ENCODE assay signal across 1 cellular context in the genomic region with DNA sequence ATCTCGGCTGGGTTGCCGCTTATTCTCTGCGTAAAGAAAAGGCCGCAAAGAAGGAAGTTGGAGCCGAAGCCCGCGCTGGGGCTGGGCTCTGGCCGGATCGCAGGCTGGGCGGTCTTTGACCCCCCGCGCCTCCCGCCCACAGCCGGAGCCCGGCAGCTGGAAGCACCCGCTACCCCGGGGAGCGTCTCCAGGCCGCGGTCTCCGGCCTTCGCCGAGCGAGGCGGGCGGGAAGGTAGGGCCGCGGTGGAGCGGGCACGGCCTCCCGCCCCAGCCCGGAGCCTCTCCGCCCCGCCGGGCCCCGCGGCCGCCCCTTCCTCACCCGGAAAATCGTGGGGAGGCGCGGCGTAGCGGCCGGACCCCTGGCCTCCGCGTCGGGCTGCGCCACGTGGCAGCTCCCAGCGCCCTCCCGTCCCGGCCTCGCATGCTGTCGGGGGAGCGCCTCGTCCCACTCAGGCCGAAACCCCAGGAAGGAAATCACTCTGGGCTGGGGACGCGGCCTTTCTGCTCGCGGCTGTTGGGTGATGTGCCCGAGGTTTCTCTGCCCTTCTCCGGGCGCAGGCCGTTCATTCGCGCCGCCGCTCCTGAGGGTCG.
A peak's percentile ranks its signal among the peaks of the same experiment; 100 is the strongest.
TF ChIP-seq lines count a peak whose summit lies in the region.

No MANE protein-coding gene starts in this region.

TF ChIP-seq in HepG2, 621 proteins besides CTCF, POLR2A, EP300 and RAD21 (continued from another document and continues in another):
- no peak for TF ChIP-seq FOXA1 (IDR thresholded peaks at IDR 0.05)
- TF ChIP-seq FOXA1 (CRISPR knock-in tag; IDR thresholded peaks at IDR 0.05) = no peak
- no peak for TF ChIP-seq XBP1 (CRISPR knock-in tag; IDR thresholded peaks at IDR 0.05)
- TF ChIP-seq GFI1 (CRISPR knock-in tag; IDR thresholded peaks at IDR 0.05; ENCODE audit: borderline replicate concordance) = no peak; the same call in 1 of the 2 replicates
- no peak; the same call in 1 of the 2 replicates for TF ChIP-seq ZBTB8A (CRISPR knock-in tag; IDR thresholded peaks at IDR 0.05; ENCODE audit: borderline replicate concordance, low read depth)
- no peak for TF ChIP-seq ZNF326 (CRISPR knock-in tag; IDR thresholded peaks at IDR 0.05; ENCODE audit: borderline replicate concordance)
- TF ChIP-seq KAT8 (CRISPR knock-in tag; IDR thresholded peaks at IDR 0.05) = no peak
- TF ChIP-seq, protein P1, sequence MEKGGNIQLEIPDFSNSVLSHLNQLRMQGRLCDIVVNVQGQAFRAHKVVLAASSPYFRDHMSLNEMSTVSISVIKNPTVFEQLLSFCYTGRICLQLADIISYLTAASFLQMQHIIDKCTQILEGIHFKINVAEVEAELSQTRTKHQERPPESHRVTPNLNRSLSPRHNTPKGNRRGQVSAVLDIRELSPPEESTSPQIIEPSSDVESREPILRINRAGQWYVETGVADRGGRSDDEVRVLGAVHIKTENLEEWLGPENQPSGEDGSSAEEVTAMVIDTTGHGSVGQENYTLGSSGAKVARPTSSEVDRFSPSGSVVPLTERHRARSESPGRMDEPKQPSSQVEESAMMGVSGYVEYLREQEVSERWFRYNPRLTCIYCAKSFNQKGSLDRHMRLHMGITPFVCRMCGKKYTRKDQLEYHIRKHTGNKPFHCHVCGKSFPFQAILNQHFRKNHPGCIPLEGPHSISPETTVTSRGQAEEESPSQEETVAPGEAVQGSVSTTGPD (CRISPR knock-in tag; IDR thresholded peaks at IDR 0.05) = no peak
- TF ChIP-seq NFYB (CRISPR knock-in tag; IDR thresholded peaks at IDR 0.05) = no peak
- TF ChIP-seq ZNF607 (CRISPR knock-in tag; IDR thresholded peaks at IDR 0.05; ENCODE audit: borderline replicate concordance) = no peak; the same call in 1 of the 2 replicates
- TF ChIP-seq SIN3A (IDR thresholded peaks at IDR 0.05; ENCODE audit: borderline replicate concordance, low read depth, low read length) = no peak
- TF ChIP-seq, protein P2, sequence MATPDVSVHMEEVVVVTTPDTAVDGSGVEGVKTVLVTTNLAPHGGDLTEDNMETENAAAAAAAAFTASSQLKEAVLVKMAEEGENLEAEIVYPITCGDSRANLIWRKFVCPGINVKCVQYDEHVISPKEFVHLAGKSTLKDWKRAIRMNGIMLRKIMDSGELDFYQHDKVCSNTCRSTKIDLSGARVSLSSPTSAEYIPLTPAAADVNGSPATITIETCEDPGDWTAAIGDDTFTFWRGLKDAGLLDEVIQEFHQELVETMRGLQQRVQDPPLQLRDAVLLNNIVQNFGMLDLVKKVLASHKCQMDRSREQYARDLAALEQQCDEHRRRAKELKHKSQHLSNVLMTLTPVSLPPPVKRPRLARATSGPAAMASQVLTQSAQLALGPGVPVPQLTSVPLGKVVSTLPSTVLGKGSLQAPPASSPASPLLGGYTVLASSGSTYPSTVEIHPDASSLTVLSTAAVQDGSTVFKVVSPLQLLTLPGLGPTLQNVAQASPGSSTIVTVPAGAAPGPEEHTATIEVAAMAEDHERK (CRISPR knock-in tag; IDR thresholded peaks at IDR 0.05; ENCODE audit: low read depth) = no peak
- TF ChIP-seq ZNF879 (CRISPR knock-in tag; IDR thresholded peaks at IDR 0.05) = no peak
- no peak for TF ChIP-seq ATM (IDR thresholded peaks at IDR 0.05; ENCODE audit: borderline replicate concordance)
- TF ChIP-seq ZC3H4 (CRISPR knock-in tag; IDR thresholded peaks at IDR 0.05; ENCODE audit: borderline replicate concordance) = no peak
- no peak for TF ChIP-seq RARG (CRISPR knock-in tag; IDR thresholded peaks at IDR 0.05; ENCODE audit: low read depth)
- TF ChIP-seq, protein P3, sequence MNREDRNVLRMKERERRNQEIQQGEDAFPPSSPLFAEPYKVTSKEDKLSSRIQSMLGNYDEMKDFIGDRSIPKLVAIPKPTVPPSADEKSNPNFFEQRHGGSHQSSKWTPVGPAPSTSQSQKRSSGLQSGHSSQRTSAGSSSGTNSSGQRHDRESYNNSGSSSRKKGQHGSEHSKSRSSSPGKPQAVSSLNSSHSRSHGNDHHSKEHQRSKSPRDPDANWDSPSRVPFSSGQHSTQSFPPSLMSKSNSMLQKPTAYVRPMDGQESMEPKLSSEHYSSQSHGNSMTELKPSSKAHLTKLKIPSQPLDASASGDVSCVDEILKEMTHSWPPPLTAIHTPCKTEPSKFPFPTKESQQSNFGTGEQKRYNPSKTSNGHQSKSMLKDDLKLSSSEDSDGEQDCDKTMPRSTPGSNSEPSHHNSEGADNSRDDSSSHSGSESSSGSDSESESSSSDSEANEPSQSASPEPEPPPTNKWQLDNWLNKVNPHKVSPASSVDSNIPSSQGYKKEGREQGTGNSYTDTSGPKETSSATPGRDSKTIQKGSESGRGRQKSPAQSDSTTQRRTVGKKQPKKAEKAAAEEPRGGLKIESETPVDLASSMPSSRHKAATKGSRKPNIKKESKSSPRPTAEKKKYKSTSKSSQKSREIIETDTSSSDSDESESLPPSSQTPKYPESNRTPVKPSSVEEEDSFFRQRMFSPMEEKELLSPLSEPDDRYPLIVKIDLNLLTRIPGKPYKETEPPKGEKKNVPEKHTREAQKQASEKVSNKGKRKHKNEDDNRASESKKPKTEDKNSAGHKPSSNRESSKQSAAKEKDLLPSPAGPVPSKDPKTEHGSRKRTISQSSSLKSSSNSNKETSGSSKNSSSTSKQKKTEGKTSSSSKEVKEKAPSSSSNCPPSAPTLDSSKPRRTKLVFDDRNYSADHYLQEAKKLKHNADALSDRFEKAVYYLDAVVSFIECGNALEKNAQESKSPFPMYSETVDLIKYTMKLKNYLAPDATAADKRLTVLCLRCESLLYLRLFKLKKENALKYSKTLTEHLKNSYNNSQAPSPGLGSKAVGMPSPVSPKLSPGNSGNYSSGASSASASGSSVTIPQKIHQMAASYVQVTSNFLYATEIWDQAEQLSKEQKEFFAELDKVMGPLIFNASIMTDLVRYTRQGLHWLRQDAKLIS (CRISPR knock-in tag; IDR thresholded peaks at IDR 0.05) = no peak
- TF ChIP-seq MTF1 (CRISPR knock-in tag; IDR thresholded peaks at IDR 0.05) = peak; percentile 35; the same call in 1 of the 2 replicates
- TF ChIP-seq ZSCAN31 (CRISPR knock-in tag; IDR thresholded peaks at IDR 0.05; ENCODE audit: low read depth) = 0 out of 2 replicates have a peak, but pooled peaks have one; percentile 55
- TF ChIP-seq ZNF234 (CRISPR knock-in tag; conservative IDR thresholded peaks at IDR 0.05) = no peak
- TF ChIP-seq ZNF552 (CRISPR knock-in tag; IDR thresholded peaks at IDR 0.05; ENCODE audit: borderline replicate concordance) = no peak
- TF ChIP-seq, protein P4, sequence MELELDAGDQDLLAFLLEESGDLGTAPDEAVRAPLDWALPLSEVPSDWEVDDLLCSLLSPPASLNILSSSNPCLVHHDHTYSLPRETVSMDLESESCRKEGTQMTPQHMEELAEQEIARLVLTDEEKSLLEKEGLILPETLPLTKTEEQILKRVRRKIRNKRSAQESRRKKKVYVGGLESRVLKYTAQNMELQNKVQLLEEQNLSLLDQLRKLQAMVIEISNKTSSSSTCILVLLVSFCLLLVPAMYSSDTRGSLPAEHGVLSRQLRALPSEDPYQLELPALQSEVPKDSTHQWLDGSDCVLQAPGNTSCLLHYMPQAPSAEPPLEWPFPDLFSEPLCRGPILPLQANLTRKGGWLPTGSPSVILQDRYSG (CRISPR knock-in tag; IDR thresholded peaks at IDR 0.05) = 0 out of 2 replicates have a peak, but pooled peaks have one; percentile 58
- TF ChIP-seq, protein P5, sequence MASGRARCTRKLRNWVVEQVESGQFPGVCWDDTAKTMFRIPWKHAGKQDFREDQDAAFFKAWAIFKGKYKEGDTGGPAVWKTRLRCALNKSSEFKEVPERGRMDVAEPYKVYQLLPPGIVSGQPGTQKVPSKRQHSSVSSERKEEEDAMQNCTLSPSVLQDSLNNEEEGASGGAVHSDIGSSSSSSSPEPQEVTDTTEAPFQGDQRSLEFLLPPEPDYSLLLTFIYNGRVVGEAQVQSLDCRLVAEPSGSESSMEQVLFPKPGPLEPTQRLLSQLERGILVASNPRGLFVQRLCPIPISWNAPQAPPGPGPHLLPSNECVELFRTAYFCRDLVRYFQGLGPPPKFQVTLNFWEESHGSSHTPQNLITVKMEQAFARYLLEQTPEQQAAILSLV (CRISPR knock-in tag; IDR thresholded peaks at IDR 0.05; ENCODE audit: borderline replicate concordance) = peak; percentile 75; the same call in 1 of the 2 replicates
- TF ChIP-seq, protein P6, sequence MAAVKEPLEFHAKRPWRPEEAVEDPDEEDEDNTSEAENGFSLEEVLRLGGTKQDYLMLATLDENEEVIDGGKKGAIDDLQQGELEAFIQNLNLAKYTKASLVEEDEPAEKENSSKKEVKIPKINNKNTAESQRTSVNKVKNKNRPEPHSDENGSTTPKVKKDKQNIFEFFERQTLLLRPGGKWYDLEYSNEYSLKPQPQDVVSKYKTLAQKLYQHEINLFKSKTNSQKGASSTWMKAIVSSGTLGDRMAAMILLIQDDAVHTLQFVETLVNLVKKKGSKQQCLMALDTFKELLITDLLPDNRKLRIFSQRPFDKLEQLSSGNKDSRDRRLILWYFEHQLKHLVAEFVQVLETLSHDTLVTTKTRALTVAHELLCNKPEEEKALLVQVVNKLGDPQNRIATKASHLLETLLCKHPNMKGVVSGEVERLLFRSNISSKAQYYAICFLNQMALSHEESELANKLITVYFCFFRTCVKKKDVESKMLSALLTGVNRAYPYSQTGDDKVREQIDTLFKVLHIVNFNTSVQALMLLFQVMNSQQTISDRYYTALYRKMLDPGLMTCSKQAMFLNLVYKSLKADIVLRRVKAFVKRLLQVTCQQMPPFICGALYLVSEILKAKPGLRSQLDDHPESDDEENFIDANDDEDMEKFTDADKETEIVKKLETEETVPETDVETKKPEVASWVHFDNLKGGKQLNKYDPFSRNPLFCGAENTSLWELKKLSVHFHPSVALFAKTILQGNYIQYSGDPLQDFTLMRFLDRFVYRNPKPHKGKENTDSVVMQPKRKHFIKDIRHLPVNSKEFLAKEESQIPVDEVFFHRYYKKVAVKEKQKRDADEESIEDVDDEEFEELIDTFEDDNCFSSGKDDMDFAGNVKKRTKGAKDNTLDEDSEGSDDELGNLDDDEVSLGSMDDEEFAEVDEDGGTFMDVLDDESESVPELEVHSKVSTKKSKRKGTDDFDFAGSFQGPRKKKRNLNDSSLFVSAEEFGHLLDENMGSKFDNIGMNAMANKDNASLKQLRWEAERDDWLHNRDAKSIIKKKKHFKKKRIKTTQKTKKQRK (IDR thresholded peaks at IDR 0.05; ENCODE audit: low read length) = no peak
- no peak for TF ChIP-seq RELA (CRISPR knock-in tag; IDR thresholded peaks at IDR 0.05)
- 0 out of 2 replicates have a peak, but pooled peaks have one; percentile 36 for TF ChIP-seq ZNF430 (CRISPR knock-in tag; IDR thresholded peaks at IDR 0.05)
- TF ChIP-seq, protein P7, sequence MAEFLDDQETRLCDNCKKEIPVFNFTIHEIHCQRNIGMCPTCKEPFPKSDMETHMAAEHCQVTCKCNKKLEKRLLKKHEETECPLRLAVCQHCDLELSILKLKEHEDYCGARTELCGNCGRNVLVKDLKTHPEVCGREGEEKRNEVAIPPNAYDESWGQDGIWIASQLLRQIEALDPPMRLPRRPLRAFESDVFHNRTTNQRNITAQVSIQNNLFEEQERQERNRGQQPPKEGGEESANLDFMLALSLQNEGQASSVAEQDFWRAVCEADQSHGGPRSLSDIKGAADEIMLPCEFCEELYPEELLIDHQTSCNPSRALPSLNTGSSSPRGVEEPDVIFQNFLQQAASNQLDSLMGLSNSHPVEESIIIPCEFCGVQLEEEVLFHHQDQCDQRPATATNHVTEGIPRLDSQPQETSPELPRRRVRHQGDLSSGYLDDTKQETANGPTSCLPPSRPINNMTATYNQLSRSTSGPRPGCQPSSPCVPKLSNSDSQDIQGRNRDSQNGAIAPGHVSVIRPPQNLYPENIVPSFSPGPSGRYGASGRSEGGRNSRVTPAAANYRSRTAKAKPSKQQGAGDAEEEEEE (CRISPR knock-in tag; IDR thresholded peaks at IDR 0.05; ENCODE audit: borderline replicate concordance) = no peak
- TF ChIP-seq ZC3H13 (CRISPR knock-in tag; IDR thresholded peaks at IDR 0.05) = no peak
- TF ChIP-seq KLF12 (CRISPR knock-in tag; IDR thresholded peaks at IDR 0.05; ENCODE audit: borderline replicate concordance) = no peak
- no peak for TF ChIP-seq ZNF614 (CRISPR knock-in tag; IDR thresholded peaks at IDR 0.05; ENCODE audit: borderline replicate concordance)
- 0 out of 2 replicates have a peak, but pooled peaks have one; percentile 58 for TF ChIP-seq ZNF746 (CRISPR knock-in tag; IDR thresholded peaks at IDR 0.05)
- TF ChIP-seq NR2F2 (IDR thresholded peaks at IDR 0.05; ENCODE audit: borderline replicate concordance, low read depth) = no peak
- TF ChIP-seq PAWR (CRISPR knock-in tag; IDR thresholded peaks at IDR 0.05; ENCODE audit: borderline replicate concordance) = no peak
- 0 out of 2 replicates have a peak, but pooled peaks have one; percentile 15 for TF ChIP-seq SAFB2 (CRISPR knock-in tag; IDR thresholded peaks at IDR 0.05; ENCODE audit: borderline replicate concordance, low read depth)
- no peak for TF ChIP-seq ZNF713 (CRISPR knock-in tag; IDR thresholded peaks at IDR 0.05)
- TF ChIP-seq ZNF282 (IDR thresholded peaks at IDR 0.05; ENCODE audit: partially characterized antibody) = no peak
- TF ChIP-seq KLF15 (CRISPR knock-in tag; IDR thresholded peaks at IDR 0.05; ENCODE audit: borderline replicate concordance) = no peak; the same call in 1 of the 2 replicates
- TF ChIP-seq ZFP82 (CRISPR knock-in tag; IDR thresholded peaks at IDR 0.05; ENCODE audit: borderline replicate concordance) = 0 out of 2 replicates have a peak, but pooled peaks have one; percentile 33
- TF ChIP-seq ATRX (CRISPR knock-in tag; IDR thresholded peaks at IDR 0.05; ENCODE audit: borderline replicate concordance) = no peak
- no peak for TF ChIP-seq ZFP36L1 (CRISPR knock-in tag; IDR thresholded peaks at IDR 0.05)
- no peak for TF ChIP-seq U2AF2 (IDR thresholded peaks at IDR 0.05; ENCODE audit: low read depth, low read length)
